Comparison of ENCODE assay signal across 8 cellular contexts in genomic region chr20:2814587-2815051, GRCh38. TPM values are rescaled to one million over a fixed set of nuclear protein-coding genes. Genes with fewer than 3 reads are reported as not detected.
DNase-seq lines count a peak whose midpoint lies in the region; ATAC-seq and TF ChIP-seq lines count a peak whose summit lies in the region.

A gene with protein sequence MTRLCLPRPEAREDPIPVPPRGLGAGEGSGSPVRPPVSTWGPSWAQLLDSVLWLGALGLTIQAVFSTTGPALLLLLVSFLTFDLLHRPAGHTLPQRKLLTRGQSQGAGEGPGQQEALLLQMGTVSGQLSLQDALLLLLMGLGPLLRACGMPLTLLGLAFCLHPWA (plus strand): TSS chr20:2814987. CDS start chr20:2815185, 198 bp downstream.

- intact Hi-C loops in left colon (cut with DNase I, micrococcal nuclease): no loop called here

- peak; percentile 93 for DNase-seq in AG08396 (ENCODE audit: low spot score)
- peak; percentile 69 to 73 for DNase-seq in Kasumi-1 (lab: John Stamatoyannopoulos, UW)
- DNase-seq in astrocyte of the spinal cord (ENCODE audit: low read depth, low spot score): peak; percentile 97
- peak; percentile 93 for DNase-seq in kidney glomerular epithelial cell (lab: John Stamatoyannopoulos, UW)
- DNase-seq in iPS-NIHi11 (ENCODE audit: low spot score): no peak
- no peak for DNase-seq in left colon
- DNase-seq in stimulated activated naive CD8-positive, alpha-beta T cell treated with anti-CD3 and anti-CD28 coated beads, Interleukin-15, amount 100 ng/mL, for 72 hours: no peak

- H3K4me3 ChIP-seq in astrocyte of the spinal cord (ENCODE audit: low read depth, low read length): no peak within 1 kb of the TSS

- no peaks in the 10 kb centered on the region for H3K4me1 Mint-ChIP-seq in stimulated activated naive CD8-positive, alpha-beta T cell treated with anti-CD3 and anti-CD28 coated beads, Interleukin-15, amount 100 ng/mL, for 72 hours

- H3K9me3 Mint-ChIP-seq in stimulated activated naive CD8-positive, alpha-beta T cell treated with anti-CD3 and anti-CD28 coated beads, Interleukin-15, amount 100 ng/mL, for 72 hours: peaks cover 9 to 12% of the 10 kb centered on the region in 2 donors

- no peak for TF ChIP-seq CTCF in astrocyte of the spinal cord (IDR thresholded peaks at IDR 0.05; ENCODE audit: low read depth, low read length)

- H3K4me3 Mint-ChIP-seq in stimulated activated naive CD8-positive, alpha-beta T cell treated with anti-CD3 and anti-CD28 coated beads, Interleukin-15, amount 100 ng/mL, for 72 hours: no peak within 1 kb of the TSS

- in situ Hi-C loops in astrocyte of the spinal cord (cut with HindIII; ENCODE audit: low sequenced_read_pairs): no loop called here

- no peak for ATAC-seq in left colon
- ATAC-seq in HG02885 (IDR thresholded peaks at IDR 0.05; ENCODE audit: poor library complexity, unreplicated experiment): no peak
- ATAC-seq in stimulated activated naive CD8-positive, alpha-beta T cell treated with anti-CD3 and anti-CD28 coated beads, Interleukin-15, amount 100 ng/mL, for 72 hours: no peak

- no peak within 1 kb of the TSS for H3K27ac Mint-ChIP-seq in stimulated activated naive CD8-positive, alpha-beta T cell treated with anti-CD3 and anti-CD28 coated beads, Interleukin-15, amount 100 ng/mL, for 72 hours

- H3K27me3 Mint-ChIP-seq in stimulated activated naive CD8-positive, alpha-beta T cell treated with anti-CD3 and anti-CD28 coated beads, Interleukin-15, amount 100 ng/mL, for 72 hours: peaks cover 53% of the 10 kb centered on the region

RNA-seq across cellular contexts. Expression of the gene that starts here (rescaled TPM):
- not detected for total RNA-seq in left colon

Comparison
In these comparisons a context has a peak if more than half of its experiments do, and no peak if none do; other contexts are left out.
1. DNase-seq: peak in AG08396 (single experiment), Kasumi-1 (2 of 2), astrocyte of the spinal cord (single experiment) and kidney glomerular epithelial cell (single experiment); none in iPS-NIHi11 (single experiment), left colon (0 of 2) and stimulated activated naive CD8-positive, alpha-beta T cell treated with anti-CD3 and anti-CD28 coated beads, Interleukin-15, amount 100 ng/mL, for 72 hours (0 of 2).